ENCODE assay signal across 1 cellular context in genomic region chr6:36875250-36875633, GRCh38.
TF ChIP-seq lines count a peak whose summit lies in the region.

No MANE protein-coding gene starts in this region.

TF ChIP-seq in K562, 482 proteins besides CTCF, POLR2A, EP300 and RAD21 (continued from another document and continues in another):
- TF ChIP-seq SMAD4 (CRISPR knock-in tag; conservative IDR thresholded peaks at IDR 0.05) (no peak), ZBTB34 (CRISPR knock-in tag; IDR thresholded peaks at IDR 0.05) (no peak), SMARCA4 (IDR thresholded peaks at IDR 0.05) (peak; percentile 33; the same call in 1 of the 2 replicates), THRAP3 (IDR thresholded peaks at IDR 0.05; ENCODE audit: borderline replicate concordance) (0 out of 2 replicates have a peak, but pooled peaks have one; percentile 51), BCL6 (CRISPR knock-in tag; IDR thresholded peaks at IDR 0.05) (no peak), KLF1 (tag; IDR thresholded peaks at IDR 0.05) (no peak), NCOA4 (IDR thresholded peaks at IDR 0.05; ENCODE audit: partially characterized antibody) (no peak), TARDBP (IDR thresholded peaks at IDR 0.05) (no peak), SIN3B (IDR thresholded peaks at IDR 0.05; ENCODE audit: low read depth) (no peak), MLLT1 (IDR thresholded peaks at IDR 0.05) (peak in 1 of 2 experiments; percentile 49; a peak in 2 of 4 replicates), HEY1 (CRISPR knock-in tag; IDR thresholded peaks at IDR 0.05; ENCODE audit: borderline replicate concordance) (0 out of 2 replicates have a peak, but pooled peaks have one; percentile 48), IFI16 (CRISPR knock-in tag; IDR thresholded peaks at IDR 0.05) (no peak), ZBTB8A (IDR thresholded peaks at IDR 0.05; ENCODE audit: partially characterized antibody) (no peak), RNF219 (CRISPR knock-in tag; IDR thresholded peaks at IDR 0.05) (no peak), STAT5A (IDR thresholded peaks at IDR 0.05; ENCODE audit: borderline replicate concordance, low read length) (no peak), SOX6 (IDR thresholded peaks at IDR 0.05) (peak; percentile 47; the same call in 1 of the 2 replicates), ZFP91 (CRISPR knock-in tag; IDR thresholded peaks at IDR 0.05) (no peak), LARP7 (IDR thresholded peaks at IDR 0.05) (peak; percentile 28; the same call in 1 of the 2 replicates), ZBTB17 (CRISPR knock-in tag; IDR thresholded peaks at IDR 0.05) (no peak), TFAP4 (CRISPR knock-in tag; IDR thresholded peaks at IDR 0.05; ENCODE audit: borderline replicate concordance) (no peak), HDAC1 (IDR thresholded peaks at IDR 0.05) (peak; percentile 59 to 65; a peak in 3 of 4 replicates), GTF2A2 (tag; IDR thresholded peaks at IDR 0.05) (no peak), HLTF (IDR thresholded peaks at IDR 0.05) (no peak), CGGBP1 (CRISPR knock-in tag; IDR thresholded peaks at IDR 0.05) (no peak), ZNF311 (CRISPR knock-in tag; IDR thresholded peaks at IDR 0.05) (no peak), ZNF518B (CRISPR knock-in tag; IDR thresholded peaks at IDR 0.05) (no peak), KAT8 (IDR thresholded peaks at IDR 0.05; ENCODE audit: low read depth) (no peak), ZBTB26 (CRISPR knock-in tag; IDR thresholded peaks at IDR 0.05) (no peak), NRF1 (conservative IDR thresholded peaks at IDR 0.05 in 1 of 2, IDR thresholded peaks at IDR 0.05 in 1 of 2) (peak in 1 of 2 experiments; percentile 7; a peak in 1 of 4 replicates), SIX5 (IDR thresholded peaks at IDR 0.05; ENCODE audit: borderline replicate concordance in 1 of 2, insufficient read depth in 1 of 2, low read depth in 1 of 2, low read length in 2 of 2) (no peak), POLR2H (tag; IDR thresholded peaks at IDR 0.05; ENCODE audit: low read depth) (peak; percentile 47; the same call in 1 of the 2 replicates), POU5F1 (IDR thresholded peaks at IDR 0.05; ENCODE audit: borderline replicate concordance, low read depth, low read length, partially characterized antibody) (no peak), CSDE1 (IDR thresholded peaks at IDR 0.05) (peak; percentile 29 to 42; a peak in 2 of 4 replicates), SP1 (CRISPR knock-in tag; IDR thresholded peaks at IDR 0.05) (no peak), STAG1 (CRISPR knock-in tag; IDR thresholded peaks at IDR 0.05; ENCODE audit: borderline replicate concordance) (no peak), KLF16 (IDR thresholded peaks at IDR 0.05) (no peak), OTX1 (CRISPR knock-in tag; IDR thresholded peaks at IDR 0.05) (no peak), ZNF695 (CRISPR knock-in tag; IDR thresholded peaks at IDR 0.05) (no peak), KDM1A (IDR thresholded peaks at IDR 0.05) (no peak), NR0B1 (IDR thresholded peaks at IDR 0.05; ENCODE audit: partially characterized antibody) (no peak), MAFF (IDR thresholded peaks at IDR 0.05; ENCODE audit: low read length) (no peak)
- TF ChIP-seq, protein P1, sequence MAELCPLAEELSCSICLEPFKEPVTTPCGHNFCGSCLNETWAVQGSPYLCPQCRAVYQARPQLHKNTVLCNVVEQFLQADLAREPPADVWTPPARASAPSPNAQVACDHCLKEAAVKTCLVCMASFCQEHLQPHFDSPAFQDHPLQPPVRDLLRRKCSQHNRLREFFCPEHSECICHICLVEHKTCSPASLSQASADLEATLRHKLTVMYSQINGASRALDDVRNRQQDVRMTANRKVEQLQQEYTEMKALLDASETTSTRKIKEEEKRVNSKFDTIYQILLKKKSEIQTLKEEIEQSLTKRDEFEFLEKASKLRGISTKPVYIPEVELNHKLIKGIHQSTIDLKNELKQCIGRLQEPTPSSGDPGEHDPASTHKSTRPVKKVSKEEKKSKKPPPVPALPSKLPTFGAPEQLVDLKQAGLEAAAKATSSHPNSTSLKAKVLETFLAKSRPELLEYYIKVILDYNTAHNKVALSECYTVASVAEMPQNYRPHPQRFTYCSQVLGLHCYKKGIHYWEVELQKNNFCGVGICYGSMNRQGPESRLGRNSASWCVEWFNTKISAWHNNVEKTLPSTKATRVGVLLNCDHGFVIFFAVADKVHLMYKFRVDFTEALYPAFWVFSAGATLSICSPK (IDR thresholded peaks at IDR 0.05; ENCODE audit: borderline replicate concordance), result no peak
